In genomic region chr17:35898283-35899070, GRCh38 we compare ENCODE assay signal across 12 cellular contexts. TPM values are rescaled to one million over a fixed set of nuclear protein-coding genes. Genes with fewer than 3 reads are reported as not detected.
DNase-seq lines count a peak whose midpoint lies in the region; ATAC-seq and TF ChIP-seq lines count a peak whose summit lies in the region.
"Had no signal": no experiment of that assay in that cellular context is flagged by ENCODE, and none has a peak within 500 bp of the region (broad histone marks: within the 10 kb centered on the region; RNA-seq: fewer than 3 reads in every experiment).

No MANE protein-coding gene starts in this region.

- peak overlapping the region; percentile 65 to 80 for H3K4me3 Mint-ChIP-seq in stimulated activated naive CD8-positive, alpha-beta T cell treated with anti-CD3 and anti-CD28 coated beads, Interleukin-15, amount 100 ng/mL, for 72 hours
- H3K4me3 Mint-ChIP-seq: naive B cell had no signal

- peaks cover 69% of the 10 kb centered on the region for H3K4me1 Mint-ChIP-seq in stimulated activated naive CD8-positive, alpha-beta T cell treated with anti-CD3 and anti-CD28 coated beads, Interleukin-15, amount 100 ng/mL, for 72 hours
- H3K4me1 Mint-ChIP-seq: naive B cell had no signal

- POLR2A ChIA-PET in Panc1 (lab: Charles Lee), result no interaction called here

- TF ChIP-seq CTCF in Panc1 (IDR thresholded peaks at IDR 0.05), result no peak
- TF ChIP-seq CTCF in body of pancreas (IDR thresholded peaks at IDR 0.05), result no peak
- TF ChIP-seq CTCF in omental fat pad (IDR thresholded peaks at IDR 0.05), result no peak

- CTCF ChIA-PET in Panc1 (lab: Charles Lee), result no interaction called here

- H3K9me3 Mint-ChIP-seq in stimulated activated naive CD8-positive, alpha-beta T cell treated with anti-CD3 and anti-CD28 coated beads, Interleukin-15, amount 100 ng/mL, for 72 hours, result no peaks in the 10 kb centered on the region
- H3K9me3 Mint-ChIP-seq: naive B cell had no signal

- no TSS peak for BruUV-seq in Panc1 (replicated peaks; lab: Mats Ljungman, UMichigan)

- H3K4me3 ChIP-seq in Panc1 (ENCODE audit: low read depth in 2 of 2, low read length in 2 of 2) (no peak overlapping the region), body of pancreas (no peak overlapping the region)

- H3K27ac ChIP-seq in Panc1 (ENCODE audit: low read length) (no peak overlapping the region), body of pancreas (no peak overlapping the region)
- H3K27ac ChIP-seq: VCaP had no signal

- peak overlapping the region; percentile 95 to 99 for H3K27ac Mint-ChIP-seq in stimulated activated naive CD8-positive, alpha-beta T cell treated with anti-CD3 and anti-CD28 coated beads, Interleukin-15, amount 100 ng/mL, for 72 hours
- H3K27ac Mint-ChIP-seq: naive B cell had no signal

- WGBS in body of pancreas, 2 donors, result 35 to 54% methylated on average over 5 to 6 of the region's 6 CpGs

- intact Hi-C loops in Panc1 (cut with micrococcal nuclease; ENCODE audit: unreplicated experiment), result no loop called here
- intact Hi-C loops in body of pancreas (cut with DNase I), result no loop called here

- TF ChIP-seq POLR2A in body of pancreas (IDR thresholded peaks at IDR 0.05), result no peak

- H3K9me3 ChIP-seq in Panc1 (ENCODE audit: control insufficient read depth, insufficient read depth, low read depth, low read length) (no peaks in the 10 kb centered on the region), body of pancreas (no peaks in the 10 kb centered on the region)

- 0 out of 2 replicates have a peak, but pooled peaks have one; percentile 26 for ATAC-seq in Panc1
- ATAC-seq in body of pancreas, result peak; percentile 81
- ATAC-seq in stimulated activated naive CD8-positive, alpha-beta T cell treated with anti-CD3 and anti-CD28 coated beads, Interleukin-15, amount 100 ng/mL, for 72 hours, result peak; percentile 80
- no peak for ATAC-seq in GM18907 (IDR thresholded peaks at IDR 0.05; ENCODE audit: unreplicated experiment)
- ATAC-seq in omental fat pad (ENCODE audit: low FRiP score), result no peak

- DNase-seq in activated T-cell treated with anti-CD3 and anti-CD28 coated beads for 48 hours (ENCODE audit: low read depth) (peak; percentile 39), activated T-cell treated with anti-CD3 and anti-CD28 coated beads for 4 hours (no peak), Panc1 (ENCODE audit: low read depth, low spot score) (no peak), body of pancreas (peak; percentile 61 to 80 (median 78)), G401 (ENCODE audit: low spot score) (no peak), omental fat pad (ENCODE audit: low spot score) (no peak)
- DNase-seq in stimulated activated naive CD8-positive, alpha-beta T cell treated with anti-CD3 and anti-CD28 coated beads, Interleukin-15, amount 100 ng/mL, for 72 hours, result peak; percentile 45 to 72
- DNase-seq: naive B cell had no signal

- H3K27me3 ChIP-seq in Panc1 (ENCODE audit: control insufficient read depth, insufficient read depth, low read length) (no peaks in the 10 kb centered on the region), body of pancreas (no peaks in the 10 kb centered on the region)

- H3K36me3 ChIP-seq in Panc1 (ENCODE audit: control insufficient read depth, insufficient read depth, low read length) (no peaks in the 10 kb centered on the region), body of pancreas (replicated peaks in 1 of 2; ENCODE audit: insufficient read depth in 1 of 2, low read depth in 2 of 2) (no peaks in the 10 kb centered on the region)

- H3K27me3 Mint-ChIP-seq in stimulated activated naive CD8-positive, alpha-beta T cell treated with anti-CD3 and anti-CD28 coated beads, Interleukin-15, amount 100 ng/mL, for 72 hours, result no peaks in the 10 kb centered on the region

- in situ Hi-C loops in Panc1 (cut with HindIII; ENCODE audit: low pct_unique_long_range_greater_than_20kb, low sequenced_read_pairs), result no loop called here
- in situ Hi-C loops in G401 (cut with HindIII; ENCODE audit: low sequenced_read_pairs), result no loop called here

- H3K4me1 ChIP-seq in Panc1 (ENCODE audit: control insufficient read depth, insufficient read depth, low read length) (no peaks in the 10 kb centered on the region), body of pancreas (no peaks in the 10 kb centered on the region)

RNA-seq across cellular contexts. Expression of gene CCL5, which starts 18.3 kb away (rescaled TPM):
- total RNA-seq in Panc1 (2021; ENCODE audit: unreplicated experiment), result 15.9 TPM
- 4.6 TPM for polyA plus RNA-seq in Panc1 (2012; ENCODE audit: insufficient read length)
- 1 to 10 TPM in 1 of 2 donors, under 1 TPM in 1; 0.66 to 4.9 TPM for total RNA-seq in body of pancreas
- total RNA-seq in G401 (2014; rRNA removed; shearing (Covaris generic)), result not detected in 2 replicates
- 10 to 100 TPM in 1 of 4 donors, 1 to 10 TPM in 3; 5.5 to 10.7 (median 6.0) TPM for total RNA-seq in omental fat pad
- total RNA-seq: epithelial cell of proximal tubule had no signal

RNA-seq across cellular contexts. Expression of gene HEATR9, which starts 29.8 kb away (rescaled TPM):
- not detected for total RNA-seq in Panc1 (2021; ENCODE audit: unreplicated experiment)
- polyA plus RNA-seq in Panc1 (2012; ENCODE audit: insufficient read length), result not detected
- total RNA-seq in body of pancreas, result not detected
- total RNA-seq in G401 (2014; rRNA removed; shearing (Covaris generic)), result not detected in 2 replicates
- not detected for total RNA-seq in omental fat pad
- total RNA-seq: epithelial cell of proximal tubule had no signal
- polyA plus RNA-seq: BJ had no signal

RNA-seq across cellular contexts. Expression of gene RDM1, which starts 32.1 kb away (rescaled TPM):
- total RNA-seq in Panc1 (2021; ENCODE audit: unreplicated experiment) (5.5 TPM), body of pancreas (not detected), omental fat pad (not detected)
- 1.7 TPM for polyA plus RNA-seq in Panc1 (2012; ENCODE audit: insufficient read length)
- 2.2 and 4.7 TPM in 2 replicates for total RNA-seq in G401 (2014; rRNA removed; shearing (Covaris generic))

RNA-seq across cellular contexts. Expression of gene LYZL6, which starts 45.0 kb away (rescaled TPM):
- not detected for total RNA-seq in Panc1 (2021; ENCODE audit: unreplicated experiment)
- not detected for polyA plus RNA-seq in Panc1 (2012; ENCODE audit: insufficient read length)
- total RNA-seq in body of pancreas, result not detected
- total RNA-seq in G401 (2014; rRNA removed; shearing (Covaris generic)), result not detected in 2 replicates
- not detected for total RNA-seq in omental fat pad
- total RNA-seq: epithelial cell of proximal tubule had no signal
- polyA plus RNA-seq: BJ had no signal

Comparison
In these comparisons a context has a peak if more than half of its experiments do, and no peak if none do; other contexts are left out.
1. DNase-seq: peak in activated T-cell treated with anti-CD3 and anti-CD28 coated beads for 48 hours (single experiment), body of pancreas (4 of 4) and stimulated activated naive CD8-positive, alpha-beta T cell treated with anti-CD3 and anti-CD28 coated beads, Interleukin-15, amount 100 ng/mL, for 72 hours (2 of 2); none in activated T-cell treated with anti-CD3 and anti-CD28 coated beads for 4 hours (single experiment), Panc1 (single experiment), G401 (single experiment) and omental fat pad (single experiment).
2. ATAC-seq: peak in Panc1 (single experiment), body of pancreas (single experiment) and stimulated activated naive CD8-positive, alpha-beta T cell treated with anti-CD3 and anti-CD28 coated beads, Interleukin-15, amount 100 ng/mL, for 72 hours (single experiment); none in GM18907 (single experiment) and omental fat pad (single experiment).